Comparison of ENCODE assay signal across 37 cellular contexts in genomic region chr6:127136786-127137185, GRCh38. TPM values are rescaled to one million over a fixed set of nuclear protein-coding genes. Genes with fewer than 3 reads are reported as not detected.
"Had no signal": no experiment of that assay in that cellular context is flagged by ENCODE, and none has a peak within 500 bp of the region (broad histone marks: within the 10 kb centered on the region; RNA-seq: fewer than 3 reads in every experiment).

No MANE protein-coding gene starts in this region.

- H3K4me3 ChIP-seq: ascending aorta, cardiac muscle cell had no signal

- H3K27me3 Mint-ChIP-seq: brain had no signal

- DNase-seq: activated B cell treated with CpG ODN at 0.5 μM for 24 hours; activated CD4-positive, alpha-beta memory T cell treated with anti-CD3 and anti-CD28 coated beads for 36 hours; activated CD4-positive, alpha-beta T cell treated with anti-CD3 and anti-CD28 coated beads for 4 hours; activated CD4-positive, alpha-beta T cell treated with anti-CD3 and anti-CD28 coated beads, Interleukin-2, amount 10 ng/mL, durations not matched to agents 24 days and 14 days; activated CD4-positive, alpha-beta T cell treated with anti-CD3 and anti-CD28 coated beads, Interleukin-2, amount 50 U/mL, for 1 hour; activated CD4-positive, alpha-beta T cell treated with anti-CD3 and anti-CD28 coated beads, Interleukin-2, amount 50 U/mL, for 4 hours; activated CD4-positive, CD25-positive, alpha-beta regulatory T cell treated with anti-CD3 and anti-CD28 coated beads, Interleukin-2, amount 50 U/mL, for 72 hours; activated CD8-positive, alpha-beta memory T cell treated with anti-CD3 and anti-CD28 coated beads, Interleukin-2, amount 50 U/mL, for 4 hours; activated CD8-positive, alpha-beta T cell treated with anti-CD3 and anti-CD28 coated beads for 36 hours; activated effector memory CD4-positive, alpha-beta T cell treated with anti-CD3 and anti-CD28 coated beads, Interleukin-2, amount 50 U/mL, for 16 hours; activated gamma-delta T cell treated with Interleukin-2 at 50 U/mL for 16 hours; activated naive CD4-positive, alpha-beta T cell; activated naive CD4-positive, alpha-beta T cell treated with anti-CD3 and anti-CD28 coated beads for 36 hours; activated naive CD4-positive, alpha-beta T cell treated with anti-CD3 and anti-CD28 coated beads, Interleukin-2, amount 50 U/mL, for 16 hours; activated naive CD8-positive, alpha-beta T cell treated with anti-CD3 and anti-CD28 coated beads for 36 hours; activated T-cell treated with anti-CD3 and anti-CD28 coated beads for 4 hours; activated T-cell treated with anti-CD3 and anti-CD28 coated beads, Interleukin-2, amount 50 U/mL, for 1 hour; activated T-cell treated with anti-CD3 and anti-CD28 coated beads, Interleukin-2, amount 50 U/mL, for 48 hours; amygdala; anterior cingulate cortex; caudate nucleus; cerebellar nuclear complex; T-helper 1 cell; T-helper 2 cell; T-helper 9 cell had no signal

- H3K4me1 ChIP-seq: ascending aorta had no signal

- H3K27me3 ChIP-seq: ascending aorta, cardiac muscle cell had no signal

- H3K27ac Mint-ChIP-seq: activated B cell treated with CpG ODN at 0.5 μM for 24 hours; activated CD4-positive, alpha-beta memory T cell treated with anti-CD3 and anti-CD28 coated beads for 36 hours; activated CD4-positive, alpha-beta T cell treated with anti-CD3 and anti-CD28 coated beads, Interleukin-2, amount 10 ng/mL, durations not matched to agents 24 days and 14 days; activated CD8-positive, alpha-beta T cell treated with anti-CD3 and anti-CD28 coated beads for 36 hours; activated naive CD4-positive, alpha-beta T cell treated with anti-CD3 and anti-CD28 coated beads for 36 hours; activated naive CD4-positive, alpha-beta T cell treated with anti-CD3 and anti-CD28 coated beads, Interleukin-2, amount 50 U/mL, for 72 hours; activated naive CD8-positive, alpha-beta T cell treated with anti-CD3 and anti-CD28 coated beads for 36 hours; activated T-helper 17 cell treated with anti-CD3 and anti-CD28 coated beads, Interleukin-2, amount 50 U/mL, for 72 hours; brain; T-helper 1 cell treated with Interleukin-12 subunit alpha and Interleukin-12 subunit beta and Interleukin-4 antibody, amounts not matched to agents 30 μg/mL and 1 μg/mL, for 36 hours; T-helper 2 cell treated with Interferon-gamma antibody and Interleukin-4, amounts not matched to agents 5 μg/mL and 100 μg/mL, for 36 hours had no signal

- H3K27ac ChIP-seq: ascending aorta, cardiac muscle cell, VCaP had no signal

- H3K9me3 Mint-ChIP-seq: activated B cell treated with CpG ODN at 0.5 μM for 24 hours; activated CD4-positive, alpha-beta memory T cell treated with anti-CD3 and anti-CD28 coated beads for 36 hours; activated CD4-positive, alpha-beta T cell treated with anti-CD3 and anti-CD28 coated beads, Interleukin-2, amount 10 ng/mL, durations not matched to agents 24 days and 14 days; activated CD8-positive, alpha-beta T cell treated with anti-CD3 and anti-CD28 coated beads for 36 hours; activated naive CD4-positive, alpha-beta T cell treated with anti-CD3 and anti-CD28 coated beads for 36 hours; activated naive CD4-positive, alpha-beta T cell treated with anti-CD3 and anti-CD28 coated beads, Interleukin-2, amount 50 U/mL, for 72 hours; activated naive CD8-positive, alpha-beta T cell treated with anti-CD3 and anti-CD28 coated beads for 36 hours; activated T-helper 17 cell treated with anti-CD3 and anti-CD28 coated beads, Interleukin-2, amount 50 U/mL, for 72 hours; brain; central memory CD8-positive, alpha-beta T cell; T-helper 1 cell treated with Interleukin-12 subunit alpha and Interleukin-12 subunit beta and Interleukin-4 antibody, amounts not matched to agents 30 μg/mL and 1 μg/mL, for 36 hours; T-helper 2 cell treated with Interferon-gamma antibody and Interleukin-4, amounts not matched to agents 5 μg/mL and 100 μg/mL, for 36 hours had no signal

- FAIRE-seq: bronchial epithelial cell, TTC549 had no signal

- H3K36me3 Mint-ChIP-seq: activated CD4-positive, alpha-beta memory T cell treated with anti-CD3 and anti-CD28 coated beads for 36 hours; activated naive CD4-positive, alpha-beta T cell treated with anti-CD3 and anti-CD28 coated beads, Interleukin-2, amount 50 U/mL, for 72 hours; activated naive CD8-positive, alpha-beta T cell treated with anti-CD3 and anti-CD28 coated beads for 36 hours; brain had no signal

- H3K4me3 Mint-ChIP-seq: activated B cell treated with CpG ODN at 0.5 μM for 24 hours; activated CD4-positive, alpha-beta memory T cell treated with anti-CD3 and anti-CD28 coated beads for 36 hours; activated CD4-positive, alpha-beta T cell treated with anti-CD3 and anti-CD28 coated beads, Interleukin-2, amount 10 ng/mL, durations not matched to agents 24 days and 14 days; activated CD8-positive, alpha-beta T cell treated with anti-CD3 and anti-CD28 coated beads for 36 hours; activated naive CD4-positive, alpha-beta T cell treated with anti-CD3 and anti-CD28 coated beads for 36 hours; activated naive CD8-positive, alpha-beta T cell treated with anti-CD3 and anti-CD28 coated beads for 36 hours; activated T-helper 17 cell treated with anti-CD3 and anti-CD28 coated beads, Interleukin-2, amount 50 U/mL, for 72 hours; brain; central memory CD8-positive, alpha-beta T cell; T-helper 1 cell treated with Interleukin-12 subunit alpha and Interleukin-12 subunit beta and Interleukin-4 antibody, amounts not matched to agents 30 μg/mL and 1 μg/mL, for 36 hours; T-helper 2 cell treated with Interferon-gamma antibody and Interleukin-4, amounts not matched to agents 5 μg/mL and 100 μg/mL, for 36 hours had no signal

- ATAC-seq: activated CD8-positive, alpha-beta T cell treated with anti-CD3 and anti-CD28 coated beads for 36 hours; activated naive CD4-positive, alpha-beta T cell treated with anti-CD3 and anti-CD28 coated beads, Interleukin-2, amount 50 U/mL, for 72 hours; activated T-helper 17 cell treated with anti-CD3 and anti-CD28 coated beads, Interleukin-2, amount 50 U/mL, for 72 hours had no signal

- H3K4me1 Mint-ChIP-seq: activated B cell treated with CpG ODN at 0.5 μM for 24 hours; activated CD4-positive, alpha-beta T cell treated with anti-CD3 and anti-CD28 coated beads, Interleukin-2, amount 10 ng/mL, durations not matched to agents 24 days and 14 days; activated naive CD8-positive, alpha-beta T cell treated with anti-CD3 and anti-CD28 coated beads for 36 hours; activated T-helper 17 cell treated with anti-CD3 and anti-CD28 coated beads, Interleukin-2, amount 50 U/mL, for 72 hours; brain; central memory CD8-positive, alpha-beta T cell had no signal

- H3K9me3 ChIP-seq: ascending aorta had no signal

- H3K36me3 ChIP-seq: ascending aorta, cardiac muscle cell had no signal

RNA-seq across cellular contexts. Expression of gene RSPO3, which starts 18.3 kb away (rescaled TPM):
- total RNA-seq: activated B cell treated with CpG ODN at 0.5 μM for 24 hours; activated CD4-positive, alpha-beta memory T cell treated with anti-CD3 and anti-CD28 coated beads for 36 hours; activated CD4-positive, alpha-beta T cell treated with anti-CD3 and anti-CD28 coated beads, Interleukin-2, amount 10 ng/mL, durations not matched to agents 24 days and 14 days; activated CD8-positive, alpha-beta memory T cell treated with anti-CD3 and anti-CD28 coated beads for 36 hours; activated CD8-positive, alpha-beta T cell treated with anti-CD3 and anti-CD28 coated beads for 36 hours; activated naive CD4-positive, alpha-beta T cell treated with anti-CD3 and anti-CD28 coated beads for 36 hours; activated naive CD4-positive, alpha-beta T cell treated with anti-CD3 and anti-CD28 coated beads, Interleukin-2, amount 50 U/mL, for 72 hours; activated naive CD8-positive, alpha-beta T cell treated with anti-CD3 and anti-CD28 coated beads for 36 hours; activated T-helper 17 cell treated with anti-CD3 and anti-CD28 coated beads, Interleukin-2, amount 50 U/mL, for 72 hours; bronchial epithelial cell had no signal
